ENCODE assay signal across 11 cellular contexts in the genomic region with DNA sequence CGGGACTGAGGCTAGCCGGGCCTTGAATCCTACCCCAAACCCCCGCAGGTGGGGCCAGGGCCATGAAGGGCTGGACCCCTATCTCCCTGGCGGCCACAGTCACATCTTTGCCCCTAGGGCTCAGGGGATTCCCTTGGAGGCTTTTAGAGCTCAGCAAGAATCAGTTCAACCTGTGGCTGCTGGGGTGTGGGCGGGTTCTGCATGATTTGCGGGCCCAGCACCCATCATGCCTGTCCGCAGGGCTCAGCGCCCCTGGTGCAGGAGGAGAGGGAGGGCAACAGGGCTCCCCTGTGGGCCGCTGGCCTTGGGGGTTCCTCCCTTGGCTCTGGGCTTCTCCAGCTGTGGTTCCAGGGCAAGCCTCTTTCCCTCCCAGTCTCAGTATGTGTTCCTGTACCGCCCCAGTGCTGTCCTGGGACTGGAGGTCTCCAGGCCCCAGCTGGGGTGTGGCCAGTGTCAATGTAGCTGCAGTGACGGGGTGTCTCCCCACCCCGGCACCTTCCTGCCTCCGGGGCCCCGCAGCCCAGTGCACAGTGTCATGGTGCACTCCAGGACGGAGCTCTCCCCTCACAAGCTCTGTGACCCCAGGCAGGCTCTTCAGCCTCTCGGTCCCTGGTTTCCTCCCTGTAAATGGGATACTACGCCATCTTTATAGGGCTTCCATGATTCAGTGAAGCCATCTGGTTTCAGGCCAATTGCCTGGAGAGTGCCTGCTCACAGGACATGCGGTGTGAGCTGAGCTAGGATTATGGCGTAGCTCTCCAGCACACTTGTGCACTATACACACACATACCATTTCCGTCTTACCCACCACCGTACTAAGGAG. TPM values are rescaled to one million over a fixed set of nuclear protein-coding genes. Genes with fewer than 3 reads are reported as not detected.
A peak's percentile ranks its signal among the peaks of the same experiment; 100 is the strongest.
DNase-seq lines count a peak whose midpoint lies in the region; ATAC-seq and TF ChIP-seq lines count a peak whose summit lies in the region.
"Had no signal": no experiment of that assay in that cellular context is flagged by ENCODE, and none has a peak within 500 bp of the region (broad histone marks: within the 10 kb centered on the region; RNA-seq: fewer than 3 reads in every experiment).

No MANE protein-coding gene starts in this region.

- no peaks in the 10 kb centered on the region for H4K20me1 ChIP-seq in PC-9 (ENCODE audit: insufficient read depth)

- no TSS peak for BruUV-seq in PC-9 (replicated peaks; lab: Mats Ljungman, UMichigan)

- H3K9me3 ChIP-seq in PC-9 (ENCODE audit: insufficient read depth, low read depth) = no peaks in the 10 kb centered on the region
- no peaks in the 10 kb centered on the region for H3K9me3 ChIP-seq in heart right ventricle
- H3K9me3 ChIP-seq: prostate gland had no signal

- H3K4me1 ChIP-seq in PC-9 (replicated peaks; ENCODE audit: insufficient read depth) (peaks cover 53% of the 10 kb centered on the region), heart right ventricle (peaks cover 3 to 44% (median 30%) of the 10 kb centered on the region in 9 donors)

- H3K27me3 ChIP-seq in PC-9 (ENCODE audit: insufficient read depth, low read depth) (no peaks in the 10 kb centered on the region), heart right ventricle (peaks cover 0 to 12% (median 0%) of the 10 kb centered on the region in 7 donors)

- H2AFZ ChIP-seq in PC-9 = no peak overlapping the region

- peaks cover 46% of the 10 kb centered on the region for H3F3A ChIP-seq in PC-9 (ENCODE audit: insufficient read depth, low read depth)

- no peak for TF ChIP-seq CTCF in GM10248 (IDR thresholded peaks at IDR 0.05; ENCODE audit: control extremely low read depth, extremely low read depth, low read depth, missing control alignments)
- no peak for TF ChIP-seq CTCF in PC-9 (conservative IDR thresholded peaks at IDR 0.05)
- no peak for TF ChIP-seq CTCF in heart right ventricle (IDR thresholded peaks at IDR 0.05)

- 60 to 64% methylated on average over 21 of the region's 21 CpGs for WGBS in heart right ventricle, 2 donors

- peak; percentile 17 for DNase-seq in GM10248 (ENCODE audit: extremely low spot score)
- no peak for DNase-seq in PC-9
- DNase-seq in heart right ventricle = no peak
- DNase-seq in sciatic nerve (ENCODE audit: low spot score) = peak; percentile 51
- DNase-seq in retina = no peak
- DNase-seq in iPS-NIHi7 (ENCODE audit: extremely low spot score) = no peak
- no peak for DNase-seq in middle frontal gyrus (ENCODE audit: extremely low spot score, low spot score)
- DNase-seq: DMS79 treated with DMSO at 0.1 percent for 48 hours, NCI-H1436 had no signal

- CTCF ChIA-PET in GM10248 (lab: Yijun Ruan, JAX) = interaction anchor here (0.7 to 2.4 kb wide), 26 partner anchors 11 to 379 kb away, joined by 3 to 18 read pairs (median 4); a partner anchor contains a TSS
- CTCF ChIA-PET in PC-9 (lab: Charles Lee) = interaction anchor here (0.6 to 1.7 kb wide), 11 partner anchors 13 to 380 kb away, joined by 3 to 9 read pairs (median 3); no protein-coding TSS in a partner anchor

- H3K27ac ChIP-seq in PC-9 (0 out of 2 replicates have a peak overlapping the region, but pooled peaks have one; percentile 49), heart right ventricle (peak overlapping the region; percentile 20 to 96 (median 80))
- H3K27ac ChIP-seq: prostate gland had no signal

- POLR2A ChIA-PET in GM10248 (lab: Yijun Ruan, JAX) (no interaction called here), PC-9 (lab: Charles Lee; ENCODE audit: unreplicated experiment) (interaction anchor here (0.5 to 0.8 kb wide), 4 partner anchors 19 to 294 kb away, joined by 4 to 37 read pairs (median 9); no protein-coding TSS in a partner anchor)

- no peaks in the 10 kb centered on the region for H3K9me2 ChIP-seq in PC-9 (ENCODE audit: insufficient read depth)

- intact Hi-C loops in PC-9 (cut with micrococcal nuclease; ENCODE audit: unreplicated experiment) (loop anchor here (2.0 to 10.0 kb wide), 5 partner anchors 147 to 467 kb away; a partner anchor contains a TSS), heart right ventricle (cut with DNase I) (loop anchor here in 4 of 10 donors (2.0 to 10.0 kb wide), 3 partner anchors 17 to 221 kb away; a partner anchor contains a TSS), sciatic nerve (cut with DNase I) (no loop called here)

- no peaks in the 10 kb centered on the region for H3K36me3 ChIP-seq in PC-9 (ENCODE audit: low read depth)
- no peaks in the 10 kb centered on the region for H3K36me3 ChIP-seq in heart right ventricle
- H3K36me3 ChIP-seq: prostate gland had no signal

- H3K4me2 ChIP-seq in PC-9 = peak overlapping the region; percentile 94

- no peaks in the 10 kb centered on the region for H3K79me2 ChIP-seq in PC-9 (ENCODE audit: low read depth)

- H3K4me3 ChIP-seq in PC-9 (no peak overlapping the region), heart right ventricle (no peak overlapping the region)
- H3K4me3 ChIP-seq: prostate gland had no signal

- ATAC-seq in heart right ventricle = peak in 6 of 8 donors; percentile 5 to 31 (median 20)
- ATAC-seq in sciatic nerve = peak; percentile 2
- ATAC-seq in GM18909 (IDR thresholded peaks at IDR 0.05; ENCODE audit: poor library complexity, unreplicated experiment) = no peak

RNA-seq across cellular contexts. Expression of a gene that starts 9.9 kb away (rescaled TPM):
- total RNA-seq in PC-9 (2021) = 0.52 and 0.78 TPM in 2 replicates
- total RNA-seq in heart right ventricle = not detected
- polyA plus RNA-seq in heart right ventricle = under 1 TPM in 1 of 2 donors, not detected in 1; 0.19 TPM
- not detected for total RNA-seq in sciatic nerve

RNA-seq across cellular contexts. Expression of a gene that starts 16.7 kb away (rescaled TPM):
- total RNA-seq in PC-9 (2021) (203 and 209 TPM in 2 replicates), heart right ventricle (10 to 100 TPM; 60.8 to 83.6 (median 70.1) TPM), sciatic nerve (105 TPM)
- polyA plus RNA-seq in heart right ventricle = 10 to 100 TPM; 29.6 to 31.2 TPM

RNA-seq across cellular contexts. Expression of a gene that starts 20.4 kb away (rescaled TPM):
- total RNA-seq in PC-9 (2021) (0.38 and 1.7 TPM in 2 replicates), heart right ventricle (1 to 10 TPM in 2 of 10 donors, under 1 TPM in 4, not detected in 4; 0.16 to 2.0 (median 0.48) TPM), sciatic nerve (3.3 TPM)
- 1 to 10 TPM in 1 of 2 donors, under 1 TPM in 1; 0.51 to 1.2 TPM for polyA plus RNA-seq in heart right ventricle

RNA-seq across cellular contexts. Expression of a gene that starts 49.2 kb away (rescaled TPM):
- 291 and 366 TPM in 2 replicates for total RNA-seq in PC-9 (2021)
- 100 to 1,000 TPM in 1 of 10 donors, 10 to 100 TPM in 9; 21.8 to 134 (median 42.0) TPM for total RNA-seq in heart right ventricle
- 100 to 1,000 TPM in 1 of 2 donors, 10 to 100 TPM in 1; 24.6 to 138 TPM for polyA plus RNA-seq in heart right ventricle
- 142 TPM for total RNA-seq in sciatic nerve

Comparison
In these comparisons a context has a peak if more than half of its experiments do, and no peak if none do; other contexts are left out.
1. DNase-seq: peak in GM10248 (single experiment) and sciatic nerve (single experiment); none in PC-9 (0 of 2), heart right ventricle (0 of 2), retina (single experiment), iPS-NIHi7 (single experiment) and middle frontal gyrus (single experiment).